In the genomic region with DNA sequence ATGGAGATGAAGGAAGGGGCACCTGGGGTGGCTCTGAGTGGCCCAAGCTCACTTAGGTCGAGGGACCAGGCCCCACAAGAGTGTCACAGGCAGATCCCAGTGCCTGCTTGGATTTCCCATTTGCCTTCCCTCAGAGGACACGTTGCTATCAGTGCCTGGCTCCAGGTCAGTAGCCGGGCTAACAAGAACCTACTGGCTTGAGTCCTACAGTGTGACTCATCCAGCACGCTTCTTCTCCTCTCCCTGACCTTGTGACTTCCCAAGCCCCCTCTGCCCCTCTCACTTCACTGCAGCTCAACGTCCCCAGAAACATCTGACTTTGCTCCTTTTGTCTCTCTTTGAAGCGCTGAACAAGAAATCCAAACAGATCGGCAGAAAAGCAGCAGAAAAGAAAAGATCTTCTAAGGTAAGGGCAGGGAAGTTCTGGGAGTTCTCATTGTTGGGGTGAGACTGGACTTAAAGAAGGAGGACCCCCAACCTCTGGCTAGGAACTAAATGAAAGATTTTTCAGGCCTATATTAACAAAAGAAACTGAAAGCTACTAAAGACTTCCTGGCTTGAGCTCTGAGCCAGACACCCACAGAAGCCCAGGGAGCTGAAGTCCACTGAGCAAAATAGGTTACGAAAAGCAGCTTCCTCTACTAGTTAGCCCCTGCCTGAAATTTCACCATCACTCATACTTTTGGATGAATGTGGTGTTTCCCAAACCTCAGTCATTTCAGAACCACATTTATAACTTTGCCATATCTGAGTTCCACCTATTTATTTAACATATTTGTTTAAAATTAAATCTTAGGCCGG, we compare ENCODE assay signal across 10 cellular contexts.
DNase-seq lines count a peak whose midpoint lies in the region; ATAC-seq and TF ChIP-seq lines count a peak whose summit lies in the region.
"Had no signal": no experiment of that assay in that cellular context is flagged by ENCODE, and none has a peak within 500 bp of the region (broad histone marks: within the 10 kb centered on the region; RNA-seq: fewer than 3 reads in every experiment).

No MANE protein-coding gene starts in this region.

- DNase-seq in AG09309 (ENCODE audit: low read depth) (peak; percentile 42), NCI-H226 (peak; percentile 48), fibroblast of peridontal ligament (ENCODE audit: extremely low read depth) (peak; percentile 71), NCI-H1930 (lab: John Stamatoyannopoulos, UW) (no peak)
- DNase-seq in activated effector memory CD4-positive, alpha-beta T cell treated with anti-CD3 and anti-CD28 coated beads, Interleukin-2, amount 50 U/mL, for 16 hours = no peak
- DNase-seq: activated naive CD8-positive, alpha-beta T cell treated with anti-CD3 and anti-CD28 coated beads, Interleukin-2, amount 50 U/mL, for 24 hours; Calu3 had no signal

- ATAC-seq in GM19023 (IDR thresholded peaks at IDR 0.05; ENCODE audit: unreplicated experiment) = no peak
- no peak for ATAC-seq in HG02840 (IDR thresholded peaks at IDR 0.05; ENCODE audit: low FRiP score, unreplicated experiment)
- ATAC-seq: activated naive CD8-positive, alpha-beta T cell treated with anti-CD3 and anti-CD28 coated beads, Interleukin-2, amount 50 U/mL, for 24 hours had no signal

- TF ChIP-seq CTCF in AG09309 (IDR thresholded peaks at IDR 0.05; ENCODE audit: control insufficient read depth, insufficient read depth, low read depth, low read length, missing control alignments) (no peak), nephron (IDR thresholded peaks at IDR 0.05; ENCODE audit: unreplicated experiment in 3 of 3) (no peak)

- peaks cover 5% of the 10 kb centered on the region for H3K4me1 Mint-ChIP-seq in nephron
- H3K4me1 Mint-ChIP-seq: activated naive CD8-positive, alpha-beta T cell treated with anti-CD3 and anti-CD28 coated beads, Interleukin-2, amount 50 U/mL, for 24 hours had no signal

- peak overlapping the region; percentile 3 to 74 (median 58) for H3K27ac Mint-ChIP-seq in nephron
- H3K27ac Mint-ChIP-seq: activated naive CD8-positive, alpha-beta T cell treated with anti-CD3 and anti-CD28 coated beads, Interleukin-2, amount 50 U/mL, for 24 hours had no signal

- H3K4me3 Mint-ChIP-seq in nephron = no peak overlapping the region
- H3K4me3 Mint-ChIP-seq: activated naive CD8-positive, alpha-beta T cell treated with anti-CD3 and anti-CD28 coated beads, Interleukin-2, amount 50 U/mL, for 24 hours had no signal

- no peaks in the 10 kb centered on the region for H3K9me3 Mint-ChIP-seq in nephron
- H3K9me3 Mint-ChIP-seq: activated naive CD8-positive, alpha-beta T cell treated with anti-CD3 and anti-CD28 coated beads, Interleukin-2, amount 50 U/mL, for 24 hours had no signal

- no peaks in the 10 kb centered on the region for H3K27me3 Mint-ChIP-seq in nephron (ENCODE audit: low read depth)
- H3K27me3 Mint-ChIP-seq: activated naive CD8-positive, alpha-beta T cell treated with anti-CD3 and anti-CD28 coated beads, Interleukin-2, amount 50 U/mL, for 24 hours had no signal

- no peak overlapping the region for H3K4me3 ChIP-seq in AG09309 (ENCODE audit: control insufficient read depth, low read depth, low read length)

- H3K36me3 Mint-ChIP-seq in nephron (ENCODE audit: low read depth) = no peaks in the 10 kb centered on the region

Comparison
In these comparisons a context has a peak if more than half of its experiments do, and no peak if none do; other contexts are left out.
1. DNase-seq: peak in AG09309 (single experiment), NCI-H226 (single experiment) and fibroblast of peridontal ligament (single experiment); none in NCI-H1930 (0 of 2) and activated effector memory CD4-positive, alpha-beta T cell treated with anti-CD3 and anti-CD28 coated beads, Interleukin-2, amount 50 U/mL, for 16 hours (single experiment).